9 cellular contexts compared by ENCODE assay signal in the genomic region with DNA sequence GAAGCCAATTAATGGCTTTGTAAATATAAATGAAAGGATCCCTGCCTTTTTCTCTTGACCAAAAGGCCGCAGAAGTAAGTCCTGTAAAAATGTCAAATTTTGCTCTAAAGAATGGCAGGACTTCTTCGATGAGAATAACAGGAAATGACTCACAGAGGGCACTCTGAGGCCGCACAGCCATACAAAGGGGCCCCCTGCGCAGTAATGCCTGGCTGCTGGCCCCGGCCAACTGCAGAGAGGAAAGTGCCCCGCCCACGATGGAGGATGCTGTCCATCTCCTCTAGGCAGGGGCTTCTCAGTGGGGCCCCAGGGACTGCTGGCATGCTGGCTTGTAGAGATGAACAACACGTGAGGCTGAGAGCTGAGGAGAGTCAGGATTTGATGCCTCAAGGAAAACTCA. TPM values are rescaled to one million over a fixed set of nuclear protein-coding genes. Genes with fewer than 3 reads are reported as not detected.
A peak's percentile ranks its signal among the peaks of the same experiment; 100 is the strongest.
DNase-seq lines count a peak whose midpoint lies in the region; ATAC-seq and FAIRE-seq lines count a peak whose summit lies in the region.
"Had no signal": no experiment of that assay in that cellular context is flagged by ENCODE, and none has a peak within 500 bp of the region (broad histone marks: within the 10 kb centered on the region; RNA-seq: fewer than 3 reads in every experiment).

No MANE protein-coding gene starts in this region.

- H3K9me3 Mint-ChIP-seq in activated naive CD4-positive, alpha-beta T cell treated with anti-CD3 and anti-CD28 coated beads for 36 hours = no peaks in the 10 kb centered on the region
- H3K9me3 Mint-ChIP-seq in natural killer cell treated with Interleukin-12 subunit alpha and Interleukin-12 subunit beta and Interleukin-15 and Interleukin-18, amount 100 ng/mL, for 72 hours = no peaks in the 10 kb centered on the region

- peak overlapping the region; percentile 64 for H3K27ac ChIP-seq in SJSA1

- no peaks in the 10 kb centered on the region for H3K9me3 ChIP-seq in SJSA1 (replicated peaks)

- no peaks in the 10 kb centered on the region for H3K36me3 Mint-ChIP-seq in activated naive CD4-positive, alpha-beta T cell treated with anti-CD3 and anti-CD28 coated beads for 36 hours (ENCODE audit: low read depth)
- no peaks in the 10 kb centered on the region for H3K36me3 Mint-ChIP-seq in natural killer cell treated with Interleukin-12 subunit alpha and Interleukin-12 subunit beta and Interleukin-15 and Interleukin-18, amount 100 ng/mL, for 72 hours

- H3K4me3 Mint-ChIP-seq in activated naive CD4-positive, alpha-beta T cell treated with anti-CD3 and anti-CD28 coated beads for 36 hours = no peak overlapping the region
- H3K4me3 Mint-ChIP-seq in natural killer cell treated with Interleukin-12 subunit alpha and Interleukin-12 subunit beta and Interleukin-15 and Interleukin-18, amount 100 ng/mL, for 72 hours = no peak overlapping the region

- peaks cover 48% of the 10 kb centered on the region for H3K4me1 ChIP-seq in SJSA1 (replicated peaks)

- H3K27me3 Mint-ChIP-seq in activated naive CD4-positive, alpha-beta T cell treated with anti-CD3 and anti-CD28 coated beads for 36 hours (ENCODE audit: low read depth) = no peaks in the 10 kb centered on the region
- H3K27me3 Mint-ChIP-seq in natural killer cell treated with Interleukin-12 subunit alpha and Interleukin-12 subunit beta and Interleukin-15 and Interleukin-18, amount 100 ng/mL, for 72 hours = no peaks in the 10 kb centered on the region

- FAIRE-seq in endometrium (lab: Jason Lieb, UNC) = peak; percentile 78

- H3K27me3 ChIP-seq in SJSA1 (replicated peaks) = no peaks in the 10 kb centered on the region

- H3K27ac Mint-ChIP-seq in activated naive CD4-positive, alpha-beta T cell treated with anti-CD3 and anti-CD28 coated beads for 36 hours = no peak overlapping the region
- no peak overlapping the region for H3K27ac Mint-ChIP-seq in natural killer cell treated with Interleukin-12 subunit alpha and Interleukin-12 subunit beta and Interleukin-15 and Interleukin-18, amount 100 ng/mL, for 72 hours

- intact Hi-C loops in activated naive CD4-positive, alpha-beta T cell treated with anti-CD3 and anti-CD28 coated beads for 36 hours (cut with micrococcal nuclease) = no loop called here

- DNase-seq in activated naive CD4-positive, alpha-beta T cell treated with anti-CD3 and anti-CD28 coated beads for 36 hours = peak; percentile 57
- no peak for DNase-seq in activated naive CD4-positive, alpha-beta T cell treated with anti-CD3 and anti-CD28 coated beads, Interleukin-2, amount 50 U/mL, for 16 hours
- DNase-seq in SJSA1 (ENCODE audit: low read depth in 1 of 2, low spot score in 2 of 2) = peak; percentile 85 to 86
- peak; percentile 69 for DNase-seq in natural killer cell treated with Interleukin-12 subunit alpha and Interleukin-12 subunit beta and Interleukin-15 and Interleukin-18, amount 100 ng/mL, for 72 hours (ENCODE audit: low spot score)
- DNase-seq in C1 segment of cervical spinal cord (lab: John Stamatoyannopoulos, UW) = no peak

- no peak overlapping the region for H3K4me3 ChIP-seq in SJSA1

- H3K4me1 Mint-ChIP-seq in activated naive CD4-positive, alpha-beta T cell treated with anti-CD3 and anti-CD28 coated beads for 36 hours (ENCODE audit: low read depth) = peaks cover 9% of the 10 kb centered on the region
- H3K4me1 Mint-ChIP-seq in natural killer cell treated with Interleukin-12 subunit alpha and Interleukin-12 subunit beta and Interleukin-15 and Interleukin-18, amount 100 ng/mL, for 72 hours (ENCODE audit: low read depth in 2 of 2) = peaks cover 8 to 10% of the 10 kb centered on the region in 2 donors

- no peaks in the 10 kb centered on the region for H3K36me3 ChIP-seq in SJSA1

- CTCF ChIA-PET in activated naive CD4-positive, alpha-beta T cell treated with anti-CD3 and anti-CD28 coated beads for 36 hours (lab: Charles Lee) = interaction anchor here (1.1 kb wide), 1 partner anchor 454 kb away, joined by 3 read pairs; no protein-coding TSS in a partner anchor

- ATAC-seq in natural killer cell treated with Interleukin-12 subunit alpha and Interleukin-12 subunit beta and Interleukin-15 and Interleukin-18, amount 100 ng/mL, for 72 hours = peak; percentile 76 to 80
- ATAC-seq in GM21367 (IDR thresholded peaks at IDR 0.05; ENCODE audit: unreplicated experiment) (no peak), HG03108 (IDR thresholded peaks at IDR 0.05; ENCODE audit: unreplicated experiment) (no peak)

RNA-seq across cellular contexts. Expression of a gene that starts 18.1 kb away (rescaled TPM):
- not detected for total RNA-seq in activated naive CD4-positive, alpha-beta T cell treated with anti-CD3 and anti-CD28 coated beads for 36 hours
- not detected in 2 replicates for total RNA-seq in SJSA1 (2014; rRNA removed; shearing (Covaris generic))
- total RNA-seq in natural killer cell treated with Interleukin-12 subunit alpha and Interleukin-12 subunit beta and Interleukin-15 and Interleukin-18, amount 100 ng/mL, for 72 hours = not detected
- total RNA-seq: activated CD8-positive, alpha-beta memory T cell treated with anti-CD3 and anti-CD28 coated beads for 36 hours had no signal

Comparison
In these comparisons a context has a peak if more than half of its experiments do, and no peak if none do; other contexts are left out.
1. DNase-seq: peak in activated naive CD4-positive, alpha-beta T cell treated with anti-CD3 and anti-CD28 coated beads for 36 hours (single experiment), SJSA1 (2 of 2) and natural killer cell treated with Interleukin-12 subunit alpha and Interleukin-12 subunit beta and Interleukin-15 and Interleukin-18, amount 100 ng/mL, for 72 hours (single experiment); none in activated naive CD4-positive, alpha-beta T cell treated with anti-CD3 and anti-CD28 coated beads, Interleukin-2, amount 50 U/mL, for 16 hours (single experiment) and C1 segment of cervical spinal cord (0 of 14).
2. ATAC-seq: peak in natural killer cell treated with Interleukin-12 subunit alpha and Interleukin-12 subunit beta and Interleukin-15 and Interleukin-18, amount 100 ng/mL, for 72 hours (2 of 2); none in GM21367 (single experiment) and HG03108 (single experiment).